In genomic region chr17:61405686-61406542, GRCh38 we compare ENCODE assay signal across 14 cellular contexts. TPM values are rescaled to one million over a fixed set of nuclear protein-coding genes. Genes with fewer than 3 reads are reported as not detected.
A peak's percentile ranks its signal among the peaks of the same experiment; 100 is the strongest.
DNase-seq lines count a peak whose midpoint lies in the region; ATAC-seq and TF ChIP-seq lines count a peak whose summit lies in the region.
"Had no signal": no experiment of that assay in that cellular context is flagged by ENCODE, and none has a peak within 500 bp of the region (broad histone marks: within the 10 kb centered on the region; RNA-seq: fewer than 3 reads in every experiment).

No MANE protein-coding gene starts in this region.

- ATAC-seq in GM18867 (IDR thresholded peaks at IDR 0.05; ENCODE audit: unreplicated experiment): no peak
- ATAC-seq: body of pancreas had no signal

- H3K36me3 ChIP-seq in BJ (ENCODE audit: control insufficient read depth, insufficient read depth, low read length) (peaks cover 26% of the 10 kb centered on the region), left ventricle myocardium inferior (peaks cover 10% of the 10 kb centered on the region)

- H3K27ac ChIP-seq in left ventricle myocardium inferior (replicated peaks): peak overlapping the region; percentile 93
- H3K27ac ChIP-seq: epithelial cell of prostate, GM23248, PC-9 had no signal

- DNase-seq in BJ (ENCODE audit: low read depth): no peak
- peak; percentile 51 for DNase-seq in SK-N-DZ (ENCODE audit: low spot score)
- DNase-seq in left ventricle myocardium inferior: peak; percentile 13
- DNase-seq in retina: peak; percentile 65
- DNase-seq in NCI-H524 treated with DMSO at 0.1 percent for 48 hours (lab: John Stamatoyannopoulos, UW): no peak
- no peak for DNase-seq in COR-L47 (lab: John Stamatoyannopoulos, UW)
- no peak for DNase-seq in NCI-H1048 (lab: John Stamatoyannopoulos, UW)
- DNase-seq: GM23248; NCI-H2227 treated with DMSO at 0.1 percent for 48 hours; PC-9; stimulated activated CD4-positive, alpha-beta T cell treated with anti-CD3 and anti-CD28 coated beads, Interleukin-2, amount 100 ng/mL, for 48 hours had no signal

- CTCF ChIA-PET in BJ (lab: Yijun Ruan, JAX): interaction anchor here (1.0 to 6.3 kb wide), 5 partner anchors 8 to 434 kb away, joined by 3 to 35 read pairs (median 4); partner anchors contain the start of gene TBX2

- peak overlapping the region; percentile 78 for H3K4me3 ChIP-seq in BJ (ENCODE audit: low read depth, low read length)
- H3K4me3 ChIP-seq in left ventricle myocardium inferior: peak overlapping the region; percentile 77
- H3K4me3 ChIP-seq: body of pancreas, GM23248, PC-9 had no signal

- POLR2A ChIA-PET in BJ (lab: Charles Lee): interaction anchor here (0.6 kb wide), 1 partner anchor 204 kb away, joined by 10 read pairs; no protein-coding TSS in a partner anchor

- H3K27me3 ChIP-seq in BJ (ENCODE audit: control insufficient read depth, insufficient read depth, low read length) (no peaks in the 10 kb centered on the region), left ventricle myocardium inferior (ENCODE audit: low read depth) (peaks cover 90% of the 10 kb centered on the region)

- intact Hi-C loops in left ventricle myocardium inferior (cut with micrococcal nuclease): loop anchor here (10.0 kb wide), 1 partner anchor 401 kb away; no protein-coding TSS in a partner anchor

- H3K9me3 ChIP-seq in left ventricle myocardium inferior (replicated peaks): no peaks in the 10 kb centered on the region
- H3K9me3 ChIP-seq: body of pancreas had no signal

- peaks cover 62% of the 10 kb centered on the region for H3K4me1 ChIP-seq in left ventricle myocardium inferior

- TF ChIP-seq CTCF in BJ (IDR thresholded peaks at IDR 0.05; ENCODE audit: insufficient read depth, low read depth, low read length) (no peak), left ventricle myocardium inferior (IDR thresholded peaks at IDR 0.05; ENCODE audit: borderline replicate concordance) (no peak)

RNA-seq across cellular contexts. Expression of gene TBX2, which starts 6.3 kb away (rescaled TPM):
- polyA plus RNA-seq in BJ (2011; rRNA removed): 4.3 and 7.8 TPM in 2 replicates
- 8.2 and 9.0 TPM in 2 replicates for polyA minus RNA-seq in BJ (2011; rRNA and poly(A)+ RNA removed)
- 153 and 188 TPM in 2 replicates for polyA plus RNA-seq in SK-N-DZ (2014; cell fraction: cytosol; rRNA removed)
- 310 and 397 TPM in 2 replicates for polyA plus RNA-seq in SK-N-DZ (2014; cell fraction: nucleus; rRNA removed)
- 8.2 TPM for total RNA-seq in left ventricle myocardium inferior

RNA-seq across cellular contexts. Expression of gene TBX4, which starts 46.3 kb away (rescaled TPM):
- 2.8 and 3.7 TPM in 2 replicates for polyA plus RNA-seq in BJ (2011; rRNA removed)
- polyA minus RNA-seq in BJ (2011; rRNA and poly(A)+ RNA removed): 2.3 and 2.4 TPM in 2 replicates
- 2.7 and 4.9 TPM in 2 replicates for polyA plus RNA-seq in SK-N-DZ (2014; cell fraction: cytosol; rRNA removed)
- polyA plus RNA-seq in SK-N-DZ (2014; cell fraction: nucleus; rRNA removed): 1.9 and 5.6 TPM in 2 replicates
- total RNA-seq in left ventricle myocardium inferior: not detected
- total RNA-seq: body of pancreas, GM23248, PC-9 had no signal
- polyA plus RNA-seq: GM23248 had no signal

Comparison
In these comparisons a context has a peak if more than half of its experiments do, and no peak if none do; other contexts are left out.
1. DNase-seq: peak in SK-N-DZ (single experiment), left ventricle myocardium inferior (single experiment) and retina (single experiment); none in BJ (single experiment), NCI-H524 treated with DMSO at 0.1 percent for 48 hours (single experiment), COR-L47 (single experiment) and NCI-H1048 (single experiment).